Comparison of ENCODE assay signal across 8 cellular contexts in genomic region chrX:46376246-46376885, GRCh38.
DNase-seq lines count a peak whose midpoint lies in the region; ATAC-seq, FAIRE-seq and TF ChIP-seq lines count a peak whose summit lies in the region.

No MANE protein-coding gene starts in this region.

- H3K27me3 Mint-ChIP-seq in activated naive CD4-positive, alpha-beta T cell treated with anti-CD3 and anti-CD28 coated beads for 36 hours (ENCODE audit: low read depth): no peaks in the 10 kb centered on the region

- no peak overlapping the region for H3K27ac Mint-ChIP-seq in activated naive CD4-positive, alpha-beta T cell treated with anti-CD3 and anti-CD28 coated beads for 36 hours

- DNase-seq in activated T-cell treated with anti-CD3 and anti-CD28 coated beads for 24 hours (ENCODE audit: low read depth) (peak; percentile 36), NCI-H2107 treated with DMSO at 0.1 percent for 48 hours (lab: John Stamatoyannopoulos, UW; ENCODE audit: unreplicated experiment) (peak; percentile 45), left cardiac atrium (no peak), GM12891 (ENCODE audit: insufficient read length, low spot score) (no peak)
- no peak for DNase-seq in activated T-cell treated with anti-CD3 and anti-CD28 coated beads, Interleukin-2, amount 50 U/mL, for 1 hour
- peak; percentile 56 for DNase-seq in activated naive CD4-positive, alpha-beta T cell treated with anti-CD3 and anti-CD28 coated beads for 36 hours
- peak; percentile 10 to 32 for DNase-seq in stimulated activated CD4-positive, alpha-beta T cell treated with anti-CD3 and anti-CD28 coated beads, Interleukin-2, amount 100 ng/mL, for 24 hours

- TF ChIP-seq POLR2A in GM12891 (IDR thresholded peaks at IDR 0.05; ENCODE audit: low read depth, low read length): no peak

- H3K36me3 Mint-ChIP-seq in activated naive CD4-positive, alpha-beta T cell treated with anti-CD3 and anti-CD28 coated beads for 36 hours (ENCODE audit: low read depth): no peaks in the 10 kb centered on the region

- H3K9me3 Mint-ChIP-seq in activated naive CD4-positive, alpha-beta T cell treated with anti-CD3 and anti-CD28 coated beads for 36 hours: no peaks in the 10 kb centered on the region

- ATAC-seq in left cardiac atrium (peak; percentile 57 to 61), HG02759 (IDR thresholded peaks at IDR 0.05; ENCODE audit: unreplicated experiment) (no peak)

- peaks cover 20% of the 10 kb centered on the region for H3K4me1 Mint-ChIP-seq in activated naive CD4-positive, alpha-beta T cell treated with anti-CD3 and anti-CD28 coated beads for 36 hours (ENCODE audit: low read depth)

- intact Hi-C loops in activated naive CD4-positive, alpha-beta T cell treated with anti-CD3 and anti-CD28 coated beads for 36 hours (cut with micrococcal nuclease): loop anchor here (1.0 to 10.0 kb wide), 6 partner anchors 54 to 1054 kb away; no protein-coding TSS in a partner anchor
- intact Hi-C loops in left cardiac atrium (cut with DNase I): no loop called here

- CTCF ChIA-PET in activated naive CD4-positive, alpha-beta T cell treated with anti-CD3 and anti-CD28 coated beads for 36 hours (lab: Charles Lee): interaction anchor here (0.6 to 2.1 kb wide), 13 partner anchors 10 to 1054 kb away, joined by 3 to 8 read pairs (median 3); no protein-coding TSS in a partner anchor

- FAIRE-seq in GM12891 (lab: Jason Lieb, UNC): no peak

- H3K4me3 Mint-ChIP-seq in activated naive CD4-positive, alpha-beta T cell treated with anti-CD3 and anti-CD28 coated beads for 36 hours: no peak overlapping the region

TF ChIP-seq in GM12891, 5 proteins besides CTCF, POLR2A, EP300 and RAD21:
- TF ChIP-seq TAF1 (IDR thresholded peaks at IDR 0.05; ENCODE audit: low read depth, low read length) (no peak), POU2F2 (IDR thresholded peaks at IDR 0.05; ENCODE audit: low read depth, low read length) (no peak), PAX5 (IDR thresholded peaks at IDR 0.05; ENCODE audit: insufficient read depth, low read length, severe bottlenecking) (no peak), SPI1 (IDR thresholded peaks at IDR 0.05; ENCODE audit: low read depth, low read length) (no peak), POLR2AphosphoS5 (IDR thresholded peaks at IDR 0.05; ENCODE audit: low read depth, low read length) (no peak)

Comparison
In these comparisons a context has a peak if more than half of its experiments do, and no peak if none do; other contexts are left out.
1. DNase-seq: peak in activated T-cell treated with anti-CD3 and anti-CD28 coated beads for 24 hours (single experiment), NCI-H2107 treated with DMSO at 0.1 percent for 48 hours (single experiment), activated naive CD4-positive, alpha-beta T cell treated with anti-CD3 and anti-CD28 coated beads for 36 hours (single experiment) and stimulated activated CD4-positive, alpha-beta T cell treated with anti-CD3 and anti-CD28 coated beads, Interleukin-2, amount 100 ng/mL, for 24 hours (2 of 2); none in activated T-cell treated with anti-CD3 and anti-CD28 coated beads, Interleukin-2, amount 50 U/mL, for 1 hour (single experiment), left cardiac atrium (single experiment) and GM12891 (single experiment).